In the genomic region with DNA sequence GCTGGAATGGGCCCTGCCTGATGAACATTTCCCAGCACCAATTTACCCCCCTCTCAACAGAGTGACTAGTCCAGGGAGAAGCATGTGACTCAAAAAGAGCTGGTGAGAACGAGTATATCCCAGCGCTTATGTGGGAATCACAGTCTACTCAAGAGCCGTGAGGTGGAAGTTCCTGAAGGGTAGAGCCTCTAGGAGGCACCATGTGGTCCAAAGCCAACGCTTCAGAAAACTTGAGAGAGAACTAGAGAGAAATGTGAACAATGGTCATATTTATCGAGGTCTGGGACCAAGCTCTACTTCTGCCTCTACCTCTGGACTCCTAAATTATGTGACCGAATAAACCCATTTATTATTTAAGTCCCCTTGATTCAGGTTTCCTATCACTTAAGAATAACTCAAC, we compare ENCODE assay signal across 1 cellular context.
TF ChIP-seq lines count a peak whose summit lies in the region.

No MANE protein-coding gene starts in this region.

TF ChIP-seq in K562, 482 proteins besides CTCF, POLR2A, EP300 and RAD21 (continued from another document):
- no peak for TF ChIP-seq ZNF41 (CRISPR knock-in tag; conservative IDR thresholded peaks at IDR 0.05)
- no peak for TF ChIP-seq GTF2A2 (tag; IDR thresholded peaks at IDR 0.05)
- no peak for TF ChIP-seq ZBTB7A (IDR thresholded peaks at IDR 0.05; ENCODE audit: borderline replicate concordance, control insufficient read depth, low read depth, low read length)
- TF ChIP-seq, protein P1, sequence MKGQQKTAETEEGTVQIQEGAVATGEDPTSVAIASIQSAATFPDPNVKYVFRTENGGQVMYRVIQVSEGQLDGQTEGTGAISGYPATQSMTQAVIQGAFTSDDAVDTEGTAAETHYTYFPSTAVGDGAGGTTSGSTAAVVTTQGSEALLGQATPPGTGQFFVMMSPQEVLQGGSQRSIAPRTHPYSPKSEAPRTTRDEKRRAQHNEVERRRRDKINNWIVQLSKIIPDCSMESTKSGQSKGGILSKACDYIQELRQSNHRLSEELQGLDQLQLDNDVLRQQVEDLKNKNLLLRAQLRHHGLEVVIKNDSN (CRISPR knock-in tag; IDR thresholded peaks at IDR 0.05), result no peak
- TF ChIP-seq HNRNPLL (IDR thresholded peaks at IDR 0.05; ENCODE audit: low read depth, low read length, poor library complexity, severe bottlenecking), result no peak
- no peak for TF ChIP-seq ZNF134 (CRISPR knock-in tag; conservative IDR thresholded peaks at IDR 0.05)
- TF ChIP-seq, protein P2, sequence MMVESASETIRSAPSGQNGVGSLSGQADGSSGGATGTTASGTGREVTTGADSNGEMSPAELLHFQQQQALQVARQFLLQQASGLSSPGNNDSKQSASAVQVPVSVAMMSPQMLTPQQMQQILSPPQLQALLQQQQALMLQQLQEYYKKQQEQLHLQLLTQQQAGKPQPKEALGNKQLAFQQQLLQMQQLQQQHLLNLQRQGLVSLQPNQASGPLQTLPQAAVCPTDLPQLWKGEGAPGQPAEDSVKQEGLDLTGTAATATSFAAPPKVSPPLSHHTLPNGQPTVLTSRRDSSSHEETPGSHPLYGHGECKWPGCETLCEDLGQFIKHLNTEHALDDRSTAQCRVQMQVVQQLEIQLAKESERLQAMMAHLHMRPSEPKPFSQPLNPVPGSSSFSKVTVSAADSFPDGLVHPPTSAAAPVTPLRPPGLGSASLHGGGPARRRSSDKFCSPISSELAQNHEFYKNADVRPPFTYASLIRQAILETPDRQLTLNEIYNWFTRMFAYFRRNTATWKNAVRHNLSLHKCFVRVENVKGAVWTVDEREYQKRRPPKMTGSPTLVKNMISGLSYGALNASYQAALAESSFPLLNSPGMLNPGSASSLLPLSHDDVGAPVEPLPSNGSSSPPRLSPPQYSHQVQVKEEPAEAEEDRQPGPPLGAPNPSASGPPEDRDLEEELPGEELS (CRISPR knock-in tag; IDR thresholded peaks at IDR 0.05; ENCODE audit: borderline replicate concordance), result 0 out of 2 replicates have a peak, but pooled peaks have one; percentile 37
TF ChIP-seq in K562: peak in this region for 10.
